Comparison of ENCODE assay signal across 8 cellular contexts in the genomic region with DNA sequence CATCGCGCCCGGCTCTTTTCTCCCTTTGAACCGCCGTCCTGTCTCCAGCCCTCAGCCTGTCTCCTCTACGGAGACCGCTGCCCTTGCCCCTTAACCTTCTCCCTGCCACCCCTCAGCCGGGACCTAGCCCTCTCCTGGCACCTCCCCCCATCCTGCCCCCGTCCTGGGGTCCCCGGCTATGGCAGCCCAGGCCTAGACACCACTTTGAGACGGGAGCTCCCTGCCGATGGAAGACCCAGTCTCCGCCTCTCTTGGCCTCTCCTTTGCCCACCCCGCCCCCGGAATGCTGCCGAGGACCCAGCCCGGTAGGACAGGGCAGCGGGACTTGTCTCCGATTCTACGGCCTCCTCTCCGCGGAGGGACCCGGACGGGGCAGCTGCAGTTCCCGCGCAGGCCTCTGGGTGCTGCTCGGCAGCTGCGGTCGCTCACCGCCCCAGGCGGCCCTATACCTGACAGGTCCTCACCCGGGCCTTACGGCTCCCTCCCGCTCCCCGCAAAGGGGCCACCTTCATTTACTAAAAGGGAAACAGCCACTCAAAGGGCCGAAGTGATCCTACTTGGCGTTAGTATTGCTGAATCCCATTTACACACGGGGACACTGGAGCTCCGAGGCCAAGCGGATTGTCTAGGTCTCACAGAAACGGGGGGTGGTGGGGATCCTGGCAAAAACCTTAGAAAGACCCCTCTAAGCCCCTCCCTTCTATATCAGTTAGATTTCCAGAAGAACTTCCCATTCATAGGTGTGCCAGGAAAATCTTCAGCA.
DNase-seq lines count a peak whose midpoint lies in the region; ATAC-seq and TF ChIP-seq lines count a peak whose summit lies in the region.

No MANE protein-coding gene starts in this region.

- TF ChIP-seq CTCF in C4-2B (conservative IDR thresholded peaks at IDR 0.05) (peak; percentile 98), WERI-Rb-1 (IDR thresholded peaks at IDR 0.05; ENCODE audit: low read depth, low read length) (peak; percentile 99), brain microvascular endothelial cell (IDR thresholded peaks at IDR 0.05; ENCODE audit: low read depth, low read length, missing control alignments) (peak; percentile 96)

- ATAC-seq in GM21367 (IDR thresholded peaks at IDR 0.05; ENCODE audit: unreplicated experiment) (peak; percentile 64), HG03095 (IDR thresholded peaks at IDR 0.05; ENCODE audit: unreplicated experiment) (no peak)

- H3K27ac ChIP-seq in C4-2B (no peak overlapping the region), WERI-Rb-1 (no peak overlapping the region), brain microvascular endothelial cell (no peak overlapping the region)

- DNase-seq in NCI-H1694 (lab: John Stamatoyannopoulos, UW): peak; percentile 30
- peak; percentile 91 for DNase-seq in WERI-Rb-1
- DNase-seq in brain microvascular endothelial cell: peak; percentile 37
- peak; percentile 97 for DNase-seq in iPS-NIHi7 (ENCODE audit: extremely low spot score)
- peak; percentile 45 to 70 for DNase-seq in stimulated activated CD4-positive, alpha-beta T cell treated with anti-CD3 and anti-CD28 coated beads, Interleukin-15, amount 100 ng/mL, for 1 hour (ENCODE audit: low read depth in 1 of 2, low spot score in 1 of 2)

- H3K27me3 ChIP-seq in WERI-Rb-1 (ENCODE audit: insufficient read depth, low read depth, severe bottlenecking) (no peaks in the 10 kb centered on the region), brain microvascular endothelial cell (replicated peaks) (peaks cover 26% of the 10 kb centered on the region)

- in situ Hi-C loops in brain microvascular endothelial cell (cut with HindIII; ENCODE audit: low pct_ligation_motif_present, low sequenced_read_pairs): no loop called here

- no peaks in the 10 kb centered on the region for H3K9me3 ChIP-seq in WERI-Rb-1 (ENCODE audit: severe bottlenecking)

- H3K4me3 ChIP-seq in WERI-Rb-1 (ENCODE audit: low read depth, low read length): peak overlapping the region; percentile 15
- no peak overlapping the region for H3K4me3 ChIP-seq in brain microvascular endothelial cell (ENCODE audit: low read depth, low read length)

- no peaks in the 10 kb centered on the region for H3K36me3 ChIP-seq in WERI-Rb-1
- no peaks in the 10 kb centered on the region for H3K36me3 ChIP-seq in brain microvascular endothelial cell (replicated peaks)

Comparison
In these comparisons a context has a peak if more than half of its experiments do, and no peak if none do; other contexts are left out.
1. DNase-seq: peak in every context shown above with its lines; median percentile 97 in iPS-NIHi7; 91 in WERI-Rb-1; 58 in stimulated activated CD4-positive, alpha-beta T cell treated with anti-CD3 and anti-CD28 coated beads, Interleukin-15, amount 100 ng/mL, for 1 hour; 37 in brain microvascular endothelial cell; 30 in NCI-H1694.